27 cellular contexts compared by ENCODE assay signal in genomic region chr20:61123751-61124368, GRCh38.
"Had no signal": no experiment of that assay in that cellular context is flagged by ENCODE, and none has a peak within 500 bp of the region (broad histone marks: within the 10 kb centered on the region; RNA-seq: fewer than 3 reads in every experiment).

No MANE protein-coding gene starts in this region.

- H3K9me3 ChIP-seq: mucosa of descending colon, psoas muscle, right atrium auricular region, right lobe of liver, tibial nerve, vagina had no signal

- H3K9ac ChIP-seq: parathyroid adenoma had no signal

- H3K9me3 Mint-ChIP-seq: immature natural killer cell; memory B cell; naive thymus-derived CD4-positive, alpha-beta T cell; natural killer cell treated with Interleukin-12 subunit alpha and Interleukin-12 subunit beta and Interleukin-15 and Interleukin-18, amount 100 ng/mL, for 72 hours; stimulated activated memory B cell treated with anti-CD40 and anti-IgM and Interleukin-4, amounts not matched to agents 10 μg/mL and 1 μg/mL and 100 μg/mL, for 72 hours; stimulated activated naive CD8-positive, alpha-beta T cell treated with anti-CD3 and anti-CD28 coated beads, Interleukin-15, amount 100 ng/mL, for 72 hours; type B pancreatic cell had no signal

- DNase-seq: hypothalamus; immature natural killer cell; kidney; left ventricle myocardium inferior; midbrain; mucosa of descending colon; naive thymus-derived CD4-positive, alpha-beta T cell; nucleus accumbens; psoas muscle; right lobe of liver; stimulated activated CD4-positive, alpha-beta T cell treated with anti-CD3 and anti-CD28 coated beads, Interleukin-1b, Interleukin-23, amount 100 ng/mL, for 48 hours; stimulated activated CD4-positive, alpha-beta T cell treated with anti-CD3 and anti-CD28 coated beads, Interleukin-2, amount 100 ng/mL, for 48 hours; stimulated activated CD4-positive, alpha-beta T cell treated with anti-CD3 and anti-CD28 coated beads, Interleukin-4, amount 100 ng/mL, for 4 hours; stimulated activated CD8-positive, alpha-beta memory T cell treated with anti-CD3 and anti-CD28 coated beads, Interleukin-4, amount 100 ng/mL, for 48 hours; stimulated activated naive CD4-positive, alpha-beta T cell treated with Interleukin-2 at 50 U/mL for 16 hours; stimulated activated naive CD8-positive, alpha-beta T cell treated with anti-CD3 and anti-CD28 coated beads, Interleukin-15, amount 100 ng/mL, for 72 hours; substantia nigra had no signal

- H3K4me2 ChIP-seq: smooth muscle cell had no signal

- H3K36me3 Mint-ChIP-seq: immature natural killer cell; memory B cell; naive thymus-derived CD4-positive, alpha-beta T cell; natural killer cell treated with Interleukin-12 subunit alpha and Interleukin-12 subunit beta and Interleukin-15 and Interleukin-18, amount 100 ng/mL, for 72 hours; stimulated activated memory B cell treated with anti-CD40 and anti-IgM and Interleukin-4, amounts not matched to agents 10 μg/mL and 1 μg/mL and 100 μg/mL, for 72 hours; type B pancreatic cell had no signal

- FAIRE-seq: islet of Langerhans, kidney had no signal

- H2AFZ ChIP-seq: parathyroid adenoma had no signal

- H3K4me1 ChIP-seq: left ventricle myocardium inferior, parathyroid adenoma, psoas muscle, right atrium auricular region, right lobe of liver, vagina had no signal

- H3K27ac ChIP-seq: left ventricle myocardium inferior, parathyroid adenoma, psoas muscle, right atrium auricular region, right lobe of liver, tibial nerve, vagina had no signal

- H3K4me3 ChIP-seq: left ventricle myocardium inferior, mucosa of descending colon, psoas muscle, right atrium auricular region, right lobe of liver, smooth muscle cell, tibial nerve, vagina had no signal

- H3K27ac Mint-ChIP-seq: immature natural killer cell; memory B cell; naive thymus-derived CD4-positive, alpha-beta T cell; natural killer cell treated with Interleukin-12 subunit alpha and Interleukin-12 subunit beta and Interleukin-15 and Interleukin-18, amount 100 ng/mL, for 72 hours; stimulated activated memory B cell treated with anti-CD40 and anti-IgM and Interleukin-4, amounts not matched to agents 10 μg/mL and 1 μg/mL and 100 μg/mL, for 72 hours; stimulated activated naive CD8-positive, alpha-beta T cell treated with anti-CD3 and anti-CD28 coated beads, Interleukin-15, amount 100 ng/mL, for 72 hours; type B pancreatic cell had no signal

- H3K27me3 ChIP-seq: right atrium auricular region, right lobe of liver, tibial nerve, vagina had no signal

- H3K27me3 Mint-ChIP-seq: memory B cell; stimulated activated memory B cell treated with anti-CD40 and anti-IgM and Interleukin-4, amounts not matched to agents 10 μg/mL and 1 μg/mL and 100 μg/mL, for 72 hours had no signal

- H3K4me3 Mint-ChIP-seq: immature natural killer cell; memory B cell; naive thymus-derived CD4-positive, alpha-beta T cell; natural killer cell treated with Interleukin-12 subunit alpha and Interleukin-12 subunit beta and Interleukin-15 and Interleukin-18, amount 100 ng/mL, for 72 hours; stimulated activated memory B cell treated with anti-CD40 and anti-IgM and Interleukin-4, amounts not matched to agents 10 μg/mL and 1 μg/mL and 100 μg/mL, for 72 hours; stimulated activated naive CD8-positive, alpha-beta T cell treated with anti-CD3 and anti-CD28 coated beads, Interleukin-15, amount 100 ng/mL, for 72 hours; type B pancreatic cell had no signal

- ATAC-seq: mucosa of descending colon; naive thymus-derived CD4-positive, alpha-beta T cell; psoas muscle; stimulated activated memory B cell treated with anti-CD40 and anti-IgM and Interleukin-4, amounts not matched to agents 10 μg/mL and 1 μg/mL and 100 μg/mL, for 72 hours; stimulated activated naive CD8-positive, alpha-beta T cell treated with anti-CD3 and anti-CD28 coated beads, Interleukin-15, amount 100 ng/mL, for 72 hours had no signal

- H3K36me3 ChIP-seq: left ventricle myocardium inferior, right atrium auricular region, right lobe of liver, tibial nerve, vagina had no signal
